1 cellular context compared by ENCODE assay signal in the genomic region with DNA sequence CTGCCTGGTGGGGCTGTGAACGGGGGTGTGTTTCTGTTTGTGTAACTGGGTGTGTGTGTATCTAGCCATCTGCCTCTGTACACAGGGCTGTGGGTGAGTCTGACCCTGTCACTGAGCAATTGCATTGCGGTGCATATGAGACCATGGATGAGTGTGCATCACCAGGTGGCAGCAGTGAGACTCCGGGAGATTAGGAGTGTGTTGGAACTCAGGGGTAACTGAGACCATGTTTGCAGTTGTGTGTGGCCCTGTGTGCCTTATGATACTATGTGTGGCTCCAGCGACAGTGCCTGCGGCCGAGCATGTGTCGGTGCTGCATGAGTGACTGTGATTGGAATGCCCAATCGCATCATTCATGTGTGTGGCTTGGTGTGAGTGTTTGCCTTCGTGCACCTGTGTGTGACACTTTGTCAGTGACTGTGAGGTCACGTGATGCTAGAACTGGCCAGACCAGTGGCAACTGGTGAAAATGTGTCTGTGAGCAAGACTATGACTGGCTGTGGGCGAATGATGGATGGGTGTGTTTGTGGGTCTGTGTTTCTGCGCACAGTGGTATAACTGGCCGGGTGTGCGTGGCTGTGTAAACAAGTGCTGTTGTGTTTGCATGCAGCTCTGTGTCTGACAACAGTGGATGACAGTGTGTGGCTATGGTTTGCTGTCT.
TF ChIP-seq lines count a peak whose summit lies in the region.

No MANE protein-coding gene starts in this region.

TF ChIP-seq in HCT116, 20 proteins besides CTCF, POLR2A, EP300 and RAD21 (continued from another document):
- TF ChIP-seq, protein P1, sequence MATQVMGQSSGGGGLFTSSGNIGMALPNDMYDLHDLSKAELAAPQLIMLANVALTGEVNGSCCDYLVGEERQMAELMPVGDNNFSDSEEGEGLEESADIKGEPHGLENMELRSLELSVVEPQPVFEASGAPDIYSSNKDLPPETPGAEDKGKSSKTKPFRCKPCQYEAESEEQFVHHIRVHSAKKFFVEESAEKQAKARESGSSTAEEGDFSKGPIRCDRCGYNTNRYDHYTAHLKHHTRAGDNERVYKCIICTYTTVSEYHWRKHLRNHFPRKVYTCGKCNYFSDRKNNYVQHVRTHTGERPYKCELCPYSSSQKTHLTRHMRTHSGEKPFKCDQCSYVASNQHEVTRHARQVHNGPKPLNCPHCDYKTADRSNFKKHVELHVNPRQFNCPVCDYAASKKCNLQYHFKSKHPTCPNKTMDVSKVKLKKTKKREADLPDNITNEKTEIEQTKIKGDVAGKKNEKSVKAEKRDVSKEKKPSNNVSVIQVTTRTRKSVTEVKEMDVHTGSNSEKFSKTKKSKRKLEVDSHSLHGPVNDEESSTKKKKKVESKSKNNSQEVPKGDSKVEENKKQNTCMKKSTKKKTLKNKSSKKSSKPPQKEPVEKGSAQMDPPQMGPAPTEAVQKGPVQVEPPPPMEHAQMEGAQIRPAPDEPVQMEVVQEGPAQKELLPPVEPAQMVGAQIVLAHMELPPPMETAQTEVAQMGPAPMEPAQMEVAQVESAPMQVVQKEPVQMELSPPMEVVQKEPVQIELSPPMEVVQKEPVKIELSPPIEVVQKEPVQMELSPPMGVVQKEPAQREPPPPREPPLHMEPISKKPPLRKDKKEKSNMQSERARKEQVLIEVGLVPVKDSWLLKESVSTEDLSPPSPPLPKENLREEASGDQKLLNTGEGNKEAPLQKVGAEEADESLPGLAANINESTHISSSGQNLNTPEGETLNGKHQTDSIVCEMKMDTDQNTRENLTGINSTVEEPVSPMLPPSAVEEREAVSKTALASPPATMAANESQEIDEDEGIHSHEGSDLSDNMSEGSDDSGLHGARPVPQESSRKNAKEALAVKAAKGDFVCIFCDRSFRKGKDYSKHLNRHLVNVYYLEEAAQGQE (IDR thresholded peaks at IDR 0.05; ENCODE audit: low read depth): no peak
- TF ChIP-seq TCF7L2 (IDR thresholded peaks at IDR 0.05; ENCODE audit: borderline replicate concordance, extremely low read depth, insufficient read depth, insufficient read length): no peak
